Comparison of ENCODE assay signal across 11 cellular contexts in genomic region chr1:226732856-226733291, GRCh38. TPM values are rescaled to one million over a fixed set of nuclear protein-coding genes. Genes with fewer than 3 reads are reported as not detected.
A peak's percentile ranks its signal among the peaks of the same experiment; 100 is the strongest.
DNase-seq lines count a peak whose midpoint lies in the region; ATAC-seq and TF ChIP-seq lines count a peak whose summit lies in the region.
"Had no signal": no experiment of that assay in that cellular context is flagged by ENCODE, and none has a peak within 500 bp of the region (broad histone marks: within the 10 kb centered on the region; RNA-seq: fewer than 3 reads in every experiment).

No MANE protein-coding gene starts in this region.

- peak overlapping the region; percentile 63 to 100 (median 92) for H3K27ac ChIP-seq in gastroesophageal sphincter
- H3K27ac ChIP-seq in spleen: peak overlapping the region in 6 of 8 donors; percentile 17 to 97 (median 76)
- H3K27ac ChIP-seq: SJCRH30 had no signal

- H3K4me1 ChIP-seq in gastroesophageal sphincter: peaks cover 0 to 93% (median 33%) of the 10 kb centered on the region in 3 donors
- peaks cover 62 to 94% (median 93%) of the 10 kb centered on the region in 6 donors for H3K4me1 ChIP-seq in spleen

- H3K4me3 ChIP-seq in gastroesophageal sphincter: peak overlapping the region; percentile 25 to 91
- peak overlapping the region in 7 of 8 donors; percentile 0 to 98 (median 96) for H3K4me3 ChIP-seq in spleen
- H3K4me3 ChIP-seq: SJCRH30 had no signal

- POLR2A ChIA-PET in WTC11 (lab: Charles Lee): no interaction called here

- H3K27me3 ChIP-seq in gastroesophageal sphincter (no peaks in the 10 kb centered on the region), spleen (replicated peaks in 1 of 7) (no peaks in the 10 kb centered on the region)
- H3K27me3 ChIP-seq: SJCRH30 had no signal

- intact Hi-C loops in spleen (cut with DNase I; ENCODE audit: low total_unique reads): loop anchor here (5.0 to 10.0 kb wide), 2 partner anchors 78 to 94 kb away; no protein-coding TSS in a partner anchor

- H3K4me1 Mint-ChIP-seq in WTC11: peaks cover 47% of the 10 kb centered on the region

- no peaks in the 10 kb centered on the region for H3K9me3 Mint-ChIP-seq in WTC11

- H3K4me3 Mint-ChIP-seq in WTC11: no peak overlapping the region

- no peaks in the 10 kb centered on the region for H3K36me3 Mint-ChIP-seq in WTC11

- H3K27me3 Mint-ChIP-seq in WTC11 (ENCODE audit: low read depth): peaks cover 25% of the 10 kb centered on the region

- DNase-seq in GM10266 (ENCODE audit: extremely low spot score) (no peak), WTC11 (ENCODE audit: low spot score) (no peak), spleen (no peak), inferior parietal cortex (ENCODE audit: extremely low spot score) (no peak), DMS53 (lab: John Stamatoyannopoulos, UW) (no peak), NCI-H1694 (lab: John Stamatoyannopoulos, UW) (no peak)
- DNase-seq: DMS79 treated with DMSO at 0.1 percent for 48 hours; stimulated activated CD4-positive, alpha-beta T cell treated with anti-CD3 and anti-CD28 coated beads, Interleukin-2, amount 100 ng/mL, for 24 hours had no signal

- H3K36me3 ChIP-seq in gastroesophageal sphincter (peaks cover 0 to 14% of the 10 kb centered on the region in 2 donors), spleen (peaks cover 0 to 66% (median 21%) of the 10 kb centered on the region in 6 donors)

- TF ChIP-seq POLR2A in gastroesophageal sphincter (IDR thresholded peaks at IDR 0.05): no peak
- TF ChIP-seq POLR2A in spleen (IDR thresholded peaks at IDR 0.05): no peak

- TF ChIP-seq EP300 in gastroesophageal sphincter (IDR thresholded peaks at IDR 0.05): no peak

- 0 out of 2 replicates have a peak overlapping the region, but pooled peaks have one; percentile 25 for H3K27ac Mint-ChIP-seq in WTC11

- CTCF ChIA-PET in WTC11 (lab: Charles Lee): no interaction called here

- H3K9me3 ChIP-seq in gastroesophageal sphincter (no peaks in the 10 kb centered on the region), spleen (no peaks in the 10 kb centered on the region)
- H3K9me3 ChIP-seq: SJCRH30 had no signal

- 22 to 31% methylated on average over 1 to 4 of the region's 4 CpGs for WGBS in gastroesophageal sphincter (ENCODE audit: low coverage in 1 of 2), 2 donors
- 48 to 66% (median 59%) methylated on average over 4 of the region's 4 CpGs for WGBS in spleen, 5 donors

- peak; percentile 6 for TF ChIP-seq CTCF in GM10266 (IDR thresholded peaks at IDR 0.05; ENCODE audit: control insufficient read depth, insufficient read depth, low read depth, missing control alignments)
- no peak for TF ChIP-seq CTCF in WTC11 (IDR thresholded peaks at IDR 0.05)
- TF ChIP-seq CTCF in gastroesophageal sphincter (IDR thresholded peaks at IDR 0.05): peak in 1 of 4 experiments; percentile 20
- no peak for TF ChIP-seq CTCF in spleen (IDR thresholded peaks at IDR 0.05 in 8 of 11, conservative IDR thresholded peaks at IDR 0.05 in 3 of 11)

- ATAC-seq in WTC11: no peak
- no peak for ATAC-seq in gastroesophageal sphincter
- no peak for ATAC-seq in HG03039 (IDR thresholded peaks at IDR 0.05; ENCODE audit: unreplicated experiment)

TF ChIP-seq in WTC11, 78 proteins besides CTCF, POLR2A, EP300 and RAD21:
- TF ChIP-seq TP53 (CRISPR knock-in tag; IDR thresholded peaks at IDR 0.05): no peak
- TF ChIP-seq CBFB (CRISPR knock-in tag; IDR thresholded peaks at IDR 0.05; ENCODE audit: low read depth): no peak
- no peak for TF ChIP-seq GTF2I (CRISPR knock-in tag; conservative IDR thresholded peaks at IDR 0.05)
- no peak for TF ChIP-seq ZNF671 (CRISPR knock-in tag; IDR thresholded peaks at IDR 0.05)
- no peak for TF ChIP-seq PRDM15 (CRISPR knock-in tag; IDR thresholded peaks at IDR 0.05)
- TF ChIP-seq ZNF512 (CRISPR knock-in tag; IDR thresholded peaks at IDR 0.05; ENCODE audit: borderline replicate concordance): no peak
- no peak for TF ChIP-seq KAT7 (CRISPR knock-in tag; IDR thresholded peaks at IDR 0.05; ENCODE audit: borderline replicate concordance)

RNA-seq across cellular contexts. Expression of gene ITPKB, which starts 6.2 kb away (rescaled TPM):
- total RNA-seq in WTC11 (2021): 13.1 to 15.6 TPM (median 13.5 TPM) in 3 replicates
- 100 to 1,000 TPM in 1 of 4 donors, 10 to 100 TPM in 3; 75.0 to 184 (median 94.2) TPM for total RNA-seq in gastroesophageal sphincter
- 10 to 100 TPM; 51.1 to 74.6 (median 68.2) TPM for total RNA-seq in spleen
- polyA plus RNA-seq in spleen: 10 to 100 TPM in 2 of 3 donors, 1 to 10 TPM in 1; 8.5 to 24.4 (median 11.8) TPM
